18 cellular contexts compared by ENCODE assay signal in the genomic region with DNA sequence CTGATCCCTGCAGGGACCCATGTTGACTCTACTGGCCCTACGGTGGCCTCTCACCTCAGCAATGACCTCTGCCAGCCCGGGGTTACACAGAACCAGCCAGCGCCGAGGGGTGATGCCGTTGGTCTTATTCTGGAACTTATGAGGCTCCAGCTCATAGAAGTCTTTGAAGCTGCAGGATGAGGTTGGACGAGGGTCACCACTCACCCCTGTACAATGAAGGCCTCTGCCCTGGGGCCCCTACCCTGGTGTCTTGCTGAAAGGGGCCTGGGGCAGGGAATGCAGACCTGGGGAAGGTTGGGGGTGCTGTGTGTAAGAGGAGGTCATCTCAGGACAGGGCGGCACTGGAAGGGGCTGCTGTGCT.
"Had no signal": no experiment of that assay in that cellular context is flagged by ENCODE, and none has a peak within 500 bp of the region (broad histone marks: within the 10 kb centered on the region; RNA-seq: fewer than 3 reads in every experiment).

No MANE protein-coding gene starts in this region.

- H3K9me3 ChIP-seq: heart right ventricle, mucosa of descending colon, pancreas, tibial artery had no signal

- H3K4me3 Mint-ChIP-seq: activated naive CD8-positive, alpha-beta T cell treated with anti-CD3 and anti-CD28 coated beads for 36 hours; brain; endodermal cell; immature natural killer cell had no signal

- H3K27ac ChIP-seq: epithelial cell of prostate, heart right ventricle, pancreas, tibial artery had no signal

- H3K4me1 Mint-ChIP-seq: endodermal cell had no signal

- H3K27me3 ChIP-seq: heart right ventricle, pancreas, tibial artery had no signal

- H3K36me3 ChIP-seq: pancreas had no signal

- H3K27me3 Mint-ChIP-seq: activated naive CD8-positive, alpha-beta T cell treated with anti-CD3 and anti-CD28 coated beads for 36 hours; naive B cell had no signal

- H3K27ac Mint-ChIP-seq: activated naive CD8-positive, alpha-beta T cell treated with anti-CD3 and anti-CD28 coated beads for 36 hours; endodermal cell had no signal

- FAIRE-seq: colon, pancreas, urothelium cell line had no signal

- H3K9me3 Mint-ChIP-seq: activated naive CD8-positive, alpha-beta T cell treated with anti-CD3 and anti-CD28 coated beads for 36 hours; endodermal cell; immature natural killer cell; naive B cell had no signal

- DNase-seq: activated naive CD8-positive, alpha-beta T cell treated with anti-CD3 and anti-CD28 coated beads for 36 hours; caudate nucleus; foreskin melanocyte; heart right ventricle; immature natural killer cell; mesenchymal stem cell; mucosa of descending colon; naive B cell; stimulated activated naive CD4-positive, alpha-beta T cell; substantia nigra had no signal

- H3K4me3 ChIP-seq: heart right ventricle, mucosa of descending colon, pancreas, tibial artery had no signal

- ATAC-seq: activated CD4-positive, CD25-positive, alpha-beta regulatory T cell treated with anti-CD3 and anti-CD28 coated beads, Interleukin-2, amount 50 U/mL, for 24 hours; heart right ventricle; mucosa of descending colon; pancreas had no signal

- H3K4me1 ChIP-seq: pancreas, tibial artery had no signal
